1 cellular context compared by ENCODE assay signal in the genomic region with DNA sequence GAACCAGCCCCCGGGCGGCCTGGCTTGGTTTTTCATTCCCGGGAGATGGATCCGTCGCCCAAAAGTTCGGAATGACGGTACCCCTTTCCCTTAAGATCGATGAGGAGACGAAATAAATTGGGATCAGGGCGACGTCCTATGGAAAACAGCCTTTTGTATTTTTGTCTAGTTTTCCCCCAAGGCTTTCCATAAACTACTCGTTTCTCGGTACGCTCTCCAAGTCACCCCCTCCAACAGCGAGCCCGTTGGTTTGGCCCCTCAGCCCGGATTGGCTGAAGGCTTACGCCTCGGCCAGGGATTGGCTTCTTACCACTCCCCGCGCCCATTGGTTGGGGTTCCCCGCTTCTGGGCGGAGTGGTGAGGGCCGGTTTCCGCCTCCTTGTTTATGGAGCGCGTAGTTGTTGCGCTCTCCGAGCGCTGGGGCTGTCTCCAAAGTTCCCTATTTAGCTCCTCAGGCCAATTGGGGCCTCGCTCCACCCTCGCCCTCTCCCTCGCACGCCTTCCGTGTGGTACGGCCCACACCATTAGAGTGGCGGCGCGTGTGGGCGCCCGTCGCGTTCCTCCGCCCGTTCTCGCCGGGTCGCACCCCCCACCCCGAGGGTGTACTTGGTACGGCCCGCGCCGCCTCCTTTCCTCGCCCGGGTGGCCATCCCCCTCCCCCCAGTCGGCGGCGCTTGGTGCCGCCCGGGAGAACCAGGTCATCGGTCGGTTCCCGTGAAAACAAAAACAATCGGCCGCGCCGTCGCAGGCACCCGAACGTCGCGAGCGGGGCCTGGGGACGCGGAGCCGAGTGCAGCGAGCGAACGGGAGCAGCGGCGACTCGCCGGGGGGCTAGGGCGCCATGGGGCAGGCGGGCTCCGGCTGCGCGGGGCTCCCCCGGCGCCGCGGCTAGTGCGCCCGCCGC.
TF ChIP-seq lines count a peak whose summit lies in the region.

TSS of gene RMND5A (plus strand) at position 655 of the 904 bp plus-strand sequence. CDS start 377 bp downstream, outside the sequence.

TF ChIP-seq in HCT116, 20 proteins besides CTCF, POLR2A, EP300 and RAD21 (continued from another document):
- TF ChIP-seq SP1 (IDR thresholded peaks at IDR 0.05; ENCODE audit: low read depth) (peak; percentile 43), EGR1 (IDR thresholded peaks at IDR 0.05; ENCODE audit: low read depth) (peak; percentile 33; the same call in 1 of the 2 replicates), JUND (IDR thresholded peaks at IDR 0.05) (peak; percentile 39; the same call in 1 of the 2 replicates)
